Comparison of ENCODE assay signal across 22 cellular contexts in the genomic region with DNA sequence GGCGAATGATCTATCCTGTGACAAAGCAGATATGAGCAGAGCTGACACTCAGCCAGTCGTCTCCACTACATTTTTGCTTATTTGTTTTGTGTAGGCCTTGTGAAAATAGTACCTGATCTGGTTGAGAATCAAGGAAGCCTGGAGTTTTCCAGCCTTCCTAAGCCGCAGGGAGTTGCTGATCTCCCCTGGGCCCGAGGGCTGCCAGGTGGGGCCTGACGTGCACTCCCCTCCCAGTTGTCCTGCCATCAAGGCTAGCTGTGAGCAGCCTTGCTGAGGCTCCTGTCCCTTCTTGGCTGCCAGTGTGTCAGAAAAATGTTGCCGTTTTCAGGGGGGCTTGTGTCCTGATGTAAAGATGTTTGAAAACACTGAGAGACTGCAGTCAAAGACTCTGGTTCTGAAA.
"Had no signal": no experiment of that assay in that cellular context is flagged by ENCODE, and none has a peak within 500 bp of the region (broad histone marks: within the 10 kb centered on the region; RNA-seq: fewer than 3 reads in every experiment).

No MANE protein-coding gene starts in this region.

- H3K4me3 ChIP-seq: K562, SJSA1, SK-N-MC had no signal

- DNase-seq: Kasumi-1, MM.1S, NCI-H1048, NCI-H1105, NCI-H1417, NCI-H1436 treated with DMSO at 0.1 percent for 48 hours, NCI-H1694, NCI-H187 treated with DMSO at 0.1 percent for 48 hours, NCI-H2029 treated with DMSO at 0.1 percent for 48 hours, NCI-H2171 treated with DMSO at 0.1 percent for 48 hours, NCI-H2227 treated with DMSO at 0.1 percent for 48 hours, NCI-H524, NCI-H526 treated with DMSO at 0.1 percent for 48 hours, NCI-H774, Right ventricle myocardium superior, RPMI8226, SIG-M5 had no signal

- H3K27ac ChIP-seq: HL-60, KMS-11, SJSA1, SK-N-MC had no signal

- ATAC-seq: K562 had no signal

- H3K9me3 ChIP-seq: SJSA1 had no signal

- H3K4me1 ChIP-seq: SJSA1 had no signal

- H3K4me2 ChIP-seq: KMS-11 had no signal

- H3K9ac ChIP-seq: KMS-11 had no signal

- H3K36me3 ChIP-seq: SJSA1 had no signal

- H3K27me3 ChIP-seq: SJSA1 had no signal
